Comparison of ENCODE assay signal across 1 cellular context in the genomic region with DNA sequence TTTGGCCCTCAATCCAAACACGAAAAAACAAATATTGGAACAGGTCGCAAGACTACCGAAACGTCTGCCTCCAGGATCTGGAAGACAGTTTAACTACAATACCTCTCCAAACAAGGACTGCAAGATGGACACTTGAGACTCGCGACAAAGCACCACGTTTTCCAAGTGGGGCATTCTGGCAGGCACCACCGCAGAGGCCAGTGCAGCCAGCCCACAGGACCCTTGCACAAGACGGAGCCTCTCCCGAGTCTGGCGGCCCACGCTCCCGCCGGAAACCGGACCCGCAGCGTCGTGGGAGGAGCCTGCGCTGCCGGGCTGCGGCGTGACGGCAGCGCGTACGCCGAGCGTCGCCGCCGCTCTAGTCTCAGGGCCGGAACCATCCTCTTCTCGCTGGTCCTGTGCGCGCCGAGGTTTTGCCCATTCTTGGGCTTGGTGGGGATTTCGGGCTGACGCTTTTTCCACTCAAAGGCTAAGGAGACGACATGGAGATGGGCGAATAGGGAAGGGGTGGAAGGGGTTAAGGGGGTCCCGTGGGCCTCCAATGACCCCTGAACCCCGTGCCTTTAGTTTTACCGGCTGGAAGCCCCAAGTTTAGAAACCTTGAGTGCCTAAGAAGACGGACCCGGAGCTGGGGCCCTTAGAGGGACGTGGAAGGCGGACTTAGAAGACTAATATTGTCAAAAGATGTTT.
A peak's percentile ranks its signal among the peaks of the same experiment; 100 is the strongest.
TF ChIP-seq lines count a peak whose summit lies in the region.

TSS of gene ORC5 (minus strand) at position 283 of the 690 bp plus-strand sequence. CDS start at position 174, 109 bp downstream.

TF ChIP-seq in H1, 55 proteins besides CTCF, POLR2A, EP300 and RAD21:
- TF ChIP-seq ATF2 (IDR thresholded peaks at IDR 0.05; ENCODE audit: low read length) (no peak), RFX5 (IDR thresholded peaks at IDR 0.05; ENCODE audit: borderline replicate concordance, low read depth, low read length) (no peak), CEBPB (IDR thresholded peaks at IDR 0.05; ENCODE audit: low read depth, low read length) (peak; percentile 25; the same call in 1 of the 2 replicates), KDM4A (IDR thresholded peaks at IDR 0.05; ENCODE audit: low read depth, low read length, severe bottlenecking) (peak; percentile 94), TBP (IDR thresholded peaks at IDR 0.05; ENCODE audit: low read depth, low read length) (peak; percentile 82), POU5F1 (IDR thresholded peaks at IDR 0.05; ENCODE audit: low read depth, low read length) (no peak), SRF (IDR thresholded peaks at IDR 0.05; ENCODE audit: low read depth, low read length) (peak; percentile 38; the same call in 1 of the 2 replicates), TAF1 (IDR thresholded peaks at IDR 0.05; ENCODE audit: low read depth, low read length) (peak; percentile 92), RBBP5 (IDR thresholded peaks at IDR 0.05; ENCODE audit: borderline replicate concordance, low read depth, low read length) (peak; percentile 77; the same call in 1 of the 2 replicates), CBX8 (IDR thresholded peaks at IDR 0.05; ENCODE audit: borderline replicate concordance, low read depth, low read length) (no peak), POLR2AphosphoS5 (IDR thresholded peaks at IDR 0.05; ENCODE audit: low read depth, low read length) (peak; percentile 84), JUND (IDR thresholded peaks at IDR 0.05; ENCODE audit: low read length) (no peak), CHD7 (IDR thresholded peaks at IDR 0.05; ENCODE audit: insufficient replicate concordance, low read length) (no peak), CHD1 (IDR thresholded peaks at IDR 0.05; ENCODE audit: low read depth, low read length) (no peak), CREB1 (IDR thresholded peaks at IDR 0.05) (peak; percentile 88), RXRA (IDR thresholded peaks at IDR 0.05; ENCODE audit: insufficient read depth, low read depth, low read length) (no peak), FOSL1 (IDR thresholded peaks at IDR 0.05; ENCODE audit: insufficient read depth, low read depth, low read length) (no peak), RNF2 (IDR thresholded peaks at IDR 0.05; ENCODE audit: borderline replicate concordance, low read depth, low read length, missing control alignments, poor library complexity, severe bottlenecking) (no peak), ASH2L (IDR thresholded peaks at IDR 0.05; ENCODE audit: low read length) (peak; percentile 72), SIN3A (conservative IDR thresholded peaks at IDR 0.05 in 1 of 2, IDR thresholded peaks at IDR 0.05 in 1 of 2; ENCODE audit: low read depth in 1 of 2, low read length in 2 of 2) (0 out of 4 replicates have a peak, but pooled peaks of 1 of the 2 experiments have one; percentile 17), SUZ12 (IDR thresholded peaks at IDR 0.05; ENCODE audit: low read length) (no peak), KDM5A (IDR thresholded peaks at IDR 0.05; ENCODE audit: low read length) (no peak), TAF7 (optimal IDR thresholded peaks at IDR 0.05; ENCODE audit: borderline replicate concordance, low read depth, low read length) (peak; percentile 86), YY1 (IDR thresholded peaks at IDR 0.05; ENCODE audit: low read depth, low read length) (no peak), CTBP2 (IDR thresholded peaks at IDR 0.05; ENCODE audit: borderline replicate concordance, insufficient read depth, insufficient read length, low read length) (no peak), PHF8 (conservative IDR thresholded peaks at IDR 0.05; ENCODE audit: low read depth, low read length) (peak; percentile 93), JUN (IDR thresholded peaks at IDR 0.05; ENCODE audit: low read depth, low read length) (no peak), HDAC6 (IDR thresholded peaks at IDR 0.05; ENCODE audit: low read depth, low read length) (no peak), SAP30 (IDR thresholded peaks at IDR 0.05; ENCODE audit: insufficient read depth, insufficient replicate concordance, low read length) (no peak), BACH1 (IDR thresholded peaks at IDR 0.05; ENCODE audit: low read length) (peak; percentile 13; the same call in 1 of the 2 replicates), TCF12 (IDR thresholded peaks at IDR 0.05; ENCODE audit: low read depth, low read length) (no peak), KDM1A (IDR thresholded peaks at IDR 0.05; ENCODE audit: borderline replicate concordance, low read length) (peak; percentile 55; the same call in 1 of the 2 replicates), MAX (IDR thresholded peaks at IDR 0.05) (peak; percentile 52), TEAD4 (IDR thresholded peaks at IDR 0.05; ENCODE audit: low read depth, low read length) (0 out of 2 replicates have a peak, but pooled peaks have one; percentile 15), CHD2 (IDR thresholded peaks at IDR 0.05; ENCODE audit: low read length) (peak; percentile 21; the same call in 1 of the 2 replicates), HDAC2 (IDR thresholded peaks at IDR 0.05; ENCODE audit: borderline replicate concordance in 1 of 2, low read depth in 2 of 2, low read length in 2 of 2) (0 out of 4 replicates have a peak, but pooled peaks of 1 of the 2 experiments have one; percentile 16), E2F6 (IDR thresholded peaks at IDR 0.05) (peak; percentile 40), SP2 (IDR thresholded peaks at IDR 0.05; ENCODE audit: low read length) (no peak)
- TF ChIP-seq, protein P1, sequence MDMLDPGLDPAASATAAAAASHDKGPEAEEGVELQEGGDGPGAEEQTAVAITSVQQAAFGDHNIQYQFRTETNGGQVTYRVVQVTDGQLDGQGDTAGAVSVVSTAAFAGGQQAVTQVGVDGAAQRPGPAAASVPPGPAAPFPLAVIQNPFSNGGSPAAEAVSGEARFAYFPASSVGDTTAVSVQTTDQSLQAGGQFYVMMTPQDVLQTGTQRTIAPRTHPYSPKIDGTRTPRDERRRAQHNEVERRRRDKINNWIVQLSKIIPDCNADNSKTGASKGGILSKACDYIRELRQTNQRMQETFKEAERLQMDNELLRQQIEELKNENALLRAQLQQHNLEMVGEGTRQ (IDR thresholded peaks at IDR 0.05; ENCODE audit: low read length) = no peak
